9 cellular contexts compared by ENCODE assay signal in genomic region chr14:50336428-50336827, GRCh38. TPM values are rescaled to one million over a fixed set of nuclear protein-coding genes. Genes with fewer than 3 reads are reported as not detected.
A peak's percentile ranks its signal among the peaks of the same experiment; 100 is the strongest.
DNase-seq lines count a peak whose midpoint lies in the region; ATAC-seq and TF ChIP-seq lines count a peak whose summit lies in the region.
"Had no signal": no experiment of that assay in that cellular context is flagged by ENCODE, and none has a peak within 500 bp of the region (broad histone marks: within the 10 kb centered on the region; RNA-seq: fewer than 3 reads in every experiment).

No MANE protein-coding gene starts in this region.

- TF ChIP-seq CTCF in A673 (conservative IDR thresholded peaks at IDR 0.05; ENCODE audit: low read depth, low read length), result no peak
- no peak for TF ChIP-seq CTCF in brain microvascular endothelial cell (IDR thresholded peaks at IDR 0.05; ENCODE audit: low read depth, low read length, missing control alignments)
- TF ChIP-seq CTCF in natural killer cell (IDR thresholded peaks at IDR 0.05), result no peak

- H3K9me3 ChIP-seq in A673 (ENCODE audit: low read depth, low read length, poor library complexity, severe bottlenecking), result no peaks in the 10 kb centered on the region

- no TSS peak for BruUV-seq in A673 (replicated peaks; lab: Mats Ljungman, UMichigan)

- in situ Hi-C loops in brain microvascular endothelial cell (cut with HindIII; ENCODE audit: low pct_ligation_motif_present, low sequenced_read_pairs), result no loop called here

- H3K27ac Mint-ChIP-seq in natural killer cell, result peak overlapping the region; percentile 77 to 78

- H3K36me3 ChIP-seq in A673 (ENCODE audit: insufficient read depth, low read length, poor library complexity, severe bottlenecking) (no peaks in the 10 kb centered on the region), brain microvascular endothelial cell (replicated peaks) (no peaks in the 10 kb centered on the region)

- no peaks in the 10 kb centered on the region for H3K9me3 Mint-ChIP-seq in natural killer cell

- no peak for DNase-seq in A673 (ENCODE audit: low spot score)
- no peak for DNase-seq in brain microvascular endothelial cell
- DNase-seq in natural killer cell, result no peak
- DNase-seq in UCSD-AML1 (lab: John Stamatoyannopoulos, UW; ENCODE audit: unreplicated experiment), result no peak
- no peak for DNase-seq in DMS79 treated with DMSO at 0.1 percent for 48 hours (lab: John Stamatoyannopoulos, UW)
- DNase-seq in stimulated activated CD4-positive, alpha-beta T cell treated with anti-CD3 and anti-CD28 coated beads, Interleukin-2, amount 100 ng/mL, for 24 hours, result no peak
- DNase-seq: DMS79 had no signal

- ATAC-seq in HG02678 (IDR thresholded peaks at IDR 0.05; ENCODE audit: unreplicated experiment), result peak; percentile 35
- ATAC-seq in natural killer cell, result peak in 2 of 3 donors; percentile 12 to 34
- ATAC-seq in GM19452 (IDR thresholded peaks at IDR 0.05; ENCODE audit: unreplicated experiment), result no peak

- H3K4me3 ChIP-seq in A673 (ENCODE audit: low read depth, low read length, poor library complexity, severe bottlenecking), result no peak overlapping the region
- no peak overlapping the region for H3K4me3 ChIP-seq in brain microvascular endothelial cell (ENCODE audit: low read depth, low read length)

- peak overlapping the region; percentile 54 for H3K27ac ChIP-seq in A673 (ENCODE audit: low read depth, low read length, poor library complexity, severe bottlenecking)
- H3K27ac ChIP-seq in brain microvascular endothelial cell, result peak overlapping the region; percentile 35

- H3K4me1 ChIP-seq in A673 (ENCODE audit: insufficient read depth, low read length, poor library complexity, severe bottlenecking), result peaks cover 17% of the 10 kb centered on the region

- H3K27me3 Mint-ChIP-seq in natural killer cell (ENCODE audit: low read depth in 2 of 2), result no peaks in the 10 kb centered on the region

- peak overlapping the region; percentile 67 for H3K4me3 Mint-ChIP-seq in natural killer cell

- no peaks in the 10 kb centered on the region for H3K36me3 Mint-ChIP-seq in natural killer cell

- H3K4me1 Mint-ChIP-seq in natural killer cell, result peaks cover 21 to 22% of the 10 kb centered on the region in 2 donors

- H3K27me3 ChIP-seq in A673 (replicated peaks; ENCODE audit: insufficient read depth, low read depth, low read length, poor library complexity) (no peaks in the 10 kb centered on the region), brain microvascular endothelial cell (replicated peaks) (no peaks in the 10 kb centered on the region)

- POLR2A ChIA-PET in A673 (lab: Charles Lee; ENCODE audit: low non-redundant PET), result no interaction called here

- CTCF ChIA-PET in A673 (lab: Charles Lee), result no interaction called here

- intact Hi-C loops in A673 (cut with micrococcal nuclease; ENCODE audit: unreplicated experiment), result no loop called here
- intact Hi-C loops in natural killer cell (cut with micrococcal nuclease), result no loop called here

RNA-seq across cellular contexts. Expression of gene DMAC2L, which starts 24.3 kb away (rescaled TPM):
- total RNA-seq in A673 (2021), result 18.4 and 20.4 TPM in 2 replicates
- total RNA-seq in natural killer cell, result 10 to 100 TPM; 24.7 to 28.7 (median 25.0) TPM

RNA-seq across cellular contexts. Expression of gene L2HGDH, which starts 24.4 kb away (rescaled TPM):
- total RNA-seq in A673 (2021), result 17.4 and 22.9 TPM in 2 replicates
- 1 to 10 TPM; 4.2 to 5.6 (median 5.4) TPM for total RNA-seq in natural killer cell
